25 cellular contexts compared by ENCODE assay signal in the genomic region with DNA sequence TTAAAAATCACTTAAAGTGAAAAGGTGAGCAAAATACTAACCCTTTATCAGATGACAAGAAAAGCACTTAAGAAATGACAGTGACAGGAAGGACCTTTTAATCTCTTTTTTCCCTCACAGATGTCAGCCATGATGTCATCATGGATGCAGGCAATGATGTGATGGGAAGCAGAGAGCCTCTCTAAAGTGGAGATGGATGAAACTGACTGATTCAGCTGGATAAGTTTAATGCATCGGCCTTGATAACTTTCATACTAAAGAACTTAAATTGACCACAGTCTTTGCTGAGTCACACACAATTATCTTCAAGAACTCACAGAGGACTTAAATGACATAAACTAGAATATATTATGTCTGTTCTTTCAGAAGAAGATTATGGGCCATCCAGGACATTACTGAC.
"Had no signal": no experiment of that assay in that cellular context is flagged by ENCODE, and none has a peak within 500 bp of the region (broad histone marks: within the 10 kb centered on the region; RNA-seq: fewer than 3 reads in every experiment).

No MANE protein-coding gene starts in this region.

- ATAC-seq: foreskin keratinocyte; heart left ventricle; mucosa of descending colon; natural killer cell treated with Interleukin-12 subunit alpha and Interleukin-12 subunit beta and Interleukin-15 and Interleukin-18, amount 100 ng/mL, for 72 hours; right cardiac atrium had no signal

- H3K27me3 ChIP-seq: ascending aorta, foreskin keratinocyte, heart left ventricle, testis, transverse colon had no signal

- H3K36me3 Mint-ChIP-seq: activated naive CD8-positive, alpha-beta T cell; natural killer cell treated with Interleukin-12 subunit alpha and Interleukin-12 subunit beta and Interleukin-15 and Interleukin-18, amount 100 ng/mL, for 72 hours had no signal

- FAIRE-seq: endothelial cell of umbilical vein, TTC549 had no signal

- H3K36me3 ChIP-seq: ascending aorta, heart left ventricle, left ventricle myocardium inferior, transverse colon had no signal

- H3K4me3 Mint-ChIP-seq: activated naive CD8-positive, alpha-beta T cell; natural killer cell treated with Interleukin-12 subunit alpha and Interleukin-12 subunit beta and Interleukin-15 and Interleukin-18, amount 100 ng/mL, for 72 hours; T-helper 1 cell treated with Interleukin-12 subunit alpha and Interleukin-12 subunit beta and Interleukin-4 antibody, amounts not matched to agents 30 μg/mL and 1 μg/mL, for 36 hours had no signal

- DNase-seq: activated CD4-positive, alpha-beta T cell treated with anti-CD3 and anti-CD28 coated beads for 4 hours; activated CD4-positive, alpha-beta T cell treated with anti-CD3 and anti-CD28 coated beads, Interleukin-2, amount 50 U/mL, for 4 hours; activated effector memory CD4-positive, alpha-beta T cell treated with Interleukin-2 at 50 U/mL for 16 hours; activated naive CD4-positive, alpha-beta T cell treated with Interleukin-2 at 50 U/mL for 16 hours; activated T-cell treated with anti-CD3 and anti-CD28 coated beads for 4 hours; caudate nucleus; foreskin keratinocyte; heart left ventricle; hypothalamus; left ventricle myocardium inferior; mucosa of descending colon; right cardiac atrium; stimulated activated CD4-positive, alpha-beta T cell treated with anti-CD3 and anti-CD28 coated beads, Interleukin-2, amount 100 ng/mL, for 48 hours; stimulated activated naive CD4-positive, alpha-beta T cell treated with Interleukin-2 at 50 U/mL for 16 hours; T-helper 9 cell; testis; transverse colon had no signal

- H3K27ac Mint-ChIP-seq: activated naive CD8-positive, alpha-beta T cell; natural killer cell treated with Interleukin-12 subunit alpha and Interleukin-12 subunit beta and Interleukin-15 and Interleukin-18, amount 100 ng/mL, for 72 hours; T-helper 1 cell treated with Interleukin-12 subunit alpha and Interleukin-12 subunit beta and Interleukin-4 antibody, amounts not matched to agents 30 μg/mL and 1 μg/mL, for 36 hours had no signal

- H3K27ac ChIP-seq: ascending aorta, foreskin keratinocyte, heart left ventricle, left ventricle myocardium inferior, testis, transverse colon, VCaP had no signal

- H3K4me1 ChIP-seq: ascending aorta, foreskin keratinocyte, left ventricle myocardium inferior, testis, transverse colon had no signal

- H3K9me3 ChIP-seq: ascending aorta, heart left ventricle, left ventricle myocardium inferior, testis, transverse colon had no signal

- H3K9me3 Mint-ChIP-seq: T-helper 1 cell treated with Interleukin-12 subunit alpha and Interleukin-12 subunit beta and Interleukin-4 antibody, amounts not matched to agents 30 μg/mL and 1 μg/mL, for 36 hours had no signal

- H3K27me3 Mint-ChIP-seq: activated naive CD8-positive, alpha-beta T cell; natural killer cell treated with Interleukin-12 subunit alpha and Interleukin-12 subunit beta and Interleukin-15 and Interleukin-18, amount 100 ng/mL, for 72 hours had no signal

- H3K4me3 ChIP-seq: ascending aorta, heart left ventricle, left ventricle myocardium inferior, lung, mucosa of descending colon, testis, transverse colon had no signal
